Comparison of ENCODE assay signal across 17 cellular contexts in the genomic region with DNA sequence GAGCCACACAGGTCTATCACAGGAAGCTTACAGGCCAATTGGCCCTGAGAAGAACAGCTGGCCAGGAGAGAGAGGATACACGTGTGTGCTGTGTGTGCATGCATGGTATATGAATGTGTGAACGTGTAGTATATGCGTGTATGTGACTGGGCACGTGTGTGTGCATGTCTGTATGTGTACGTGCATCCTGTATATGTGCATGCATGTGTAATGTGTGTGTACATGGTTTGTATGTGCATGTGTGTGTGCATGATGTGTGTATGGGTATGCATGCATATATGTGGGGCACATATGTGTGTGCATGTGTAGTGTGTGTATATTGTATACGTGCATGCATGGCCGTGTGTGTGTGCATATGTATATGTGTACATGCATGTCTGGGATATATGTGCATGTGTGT. TPM values are rescaled to one million over a fixed set of nuclear protein-coding genes. Genes with fewer than 3 reads are reported as not detected.
DNase-seq lines count a peak whose midpoint lies in the region; ATAC-seq, FAIRE-seq and TF ChIP-seq lines count a peak whose summit lies in the region.
"Had no signal": no experiment of that assay in that cellular context is flagged by ENCODE, and none has a peak within 500 bp of the region (broad histone marks: within the 10 kb centered on the region; RNA-seq: fewer than 3 reads in every experiment).

No MANE protein-coding gene starts in this region.

- no peaks in the 10 kb centered on the region for H3K27me3 Mint-ChIP-seq in activated CD4-positive, alpha-beta T cell treated with anti-CD3 and anti-CD28 coated beads, Interleukin-2, amount 10 ng/mL, durations not matched to agents 7 days and 5 days
- H3K27me3 Mint-ChIP-seq: CD4-positive, CD25-positive, alpha-beta regulatory T cell had no signal

- H3K36me3 ChIP-seq in HepG2 (replicated peaks in 1 of 2; ENCODE audit: control insufficient read depth in 1 of 2, insufficient read depth in 2 of 2, low read length in 2 of 2) = no peaks in the 10 kb centered on the region
- H3K36me3 ChIP-seq in right lobe of liver = no peaks in the 10 kb centered on the region
- no peaks in the 10 kb centered on the region for H3K36me3 ChIP-seq in GM12878 (ENCODE audit: control insufficient read depth in 2 of 2, insufficient read depth in 2 of 2, low read length in 1 of 2)
- peaks cover 0 to 8% of the 10 kb centered on the region in 2 donors for H3K36me3 ChIP-seq in neuronal stem cell (replicated peaks in 1 of 2; ENCODE audit: control insufficient read depth in 2 of 2, insufficient read depth in 2 of 2, low read length in 2 of 2)

- TF ChIP-seq CTCF in HepG2 (CRISPR knock-in tag; IDR thresholded peaks at IDR 0.05) (no peak), right lobe of liver (IDR thresholded peaks at IDR 0.05) (no peak), GM12878 (IDR thresholded peaks at IDR 0.05 in 2 of 3, conservative IDR thresholded peaks at IDR 0.05 in 1 of 3; ENCODE audit: control insufficient read depth in 2 of 3, extremely low read depth in 1 of 3, insufficient read depth in 1 of 3, low read depth in 3 of 3, low read length in 3 of 3) (no peak)

- WGBS in HepG2 (ENCODE audit: low lambda C conversion rate) = 36% methylated on average over 7 of the region's 7 CpGs
- 68% methylated on average over 3 of the region's 7 CpGs for WGBS in right lobe of liver (ENCODE audit: insufficient coverage, low coverage, low lambda C conversion rate, missing lambda C conversion rate)
- 45% methylated on average over 7 of the region's 7 CpGs for WGBS in GM12878 (ENCODE audit: insufficient coverage, insufficient replicate concordance, low lambda C conversion rate, missing lambda C conversion rate)
- no CpG with 5 or more reads among the region's 7 CpGs for WGBS in neuronal stem cell (ENCODE audit: extremely low coverage in 2 of 2, insufficient read length in 2 of 2, insufficient replicate concordance in 1 of 2), 2 donors

- H3K4me2 ChIP-seq in HepG2 (ENCODE audit: low read depth, low read length) (no peak overlapping the region), GM12878 (ENCODE audit: control insufficient read depth, insufficient read depth) (no peak overlapping the region), neuronal stem cell (ENCODE audit: insufficient read depth, low read length, poor library complexity, severe bottlenecking) (no peak overlapping the region)
- H3K4me2 ChIP-seq: BLaER1 had no signal

- no peaks in the 10 kb centered on the region for H3K9me3 Mint-ChIP-seq in activated CD4-positive, alpha-beta T cell treated with anti-CD3 and anti-CD28 coated beads, Interleukin-2, amount 10 ng/mL, durations not matched to agents 7 days and 5 days

- SMC1A ChIA-PET in GM12878 (lab: Charles Lee; ENCODE audit: uncharacterized antibody, unreplicated experiment) = no interaction called here

- H3K36me3 Mint-ChIP-seq in activated CD4-positive, alpha-beta T cell treated with anti-CD3 and anti-CD28 coated beads, Interleukin-2, amount 10 ng/mL, durations not matched to agents 7 days and 5 days (ENCODE audit: low read depth) = no peaks in the 10 kb centered on the region
- H3K36me3 Mint-ChIP-seq: CD4-positive, CD25-positive, alpha-beta regulatory T cell had no signal

- no peak overlapping the region for H4K91ac ChIP-seq in neuronal stem cell (ENCODE audit: low read depth, low read length, poor library complexity)

- H3K4me3 Mint-ChIP-seq in activated CD4-positive, alpha-beta T cell treated with anti-CD3 and anti-CD28 coated beads, Interleukin-2, amount 10 ng/mL, durations not matched to agents 7 days and 5 days = no peak overlapping the region
- H3K4me3 Mint-ChIP-seq: CD4-positive, CD25-positive, alpha-beta regulatory T cell had no signal

- DNase-seq in HepG2 (ENCODE audit: low spot score) = no peak
- no peak for DNase-seq in right lobe of liver
- no peak for DNase-seq in GM12878 (ENCODE audit: low read depth, low spot score)
- no peak for DNase-seq in neuronal stem cell (ENCODE audit: low spot score)
- DNase-seq in activated CD4-positive, alpha-beta T cell treated with anti-CD3 and anti-CD28 coated beads, Interleukin-2, amount 10 ng/mL, durations not matched to agents 7 days and 5 days = no peak
- DNase-seq in D341Med (ENCODE audit: low spot score) = no peak
- DNase-seq: 8988T; AML-193; CD4-positive, CD25-positive, alpha-beta regulatory T cell; DMS 273 treated with DMSO at 0.1 percent for 48 hours had no signal

- H3K4me1 ChIP-seq in HepG2 (ENCODE audit: insufficient read depth, low read length) (no peaks in the 10 kb centered on the region), right lobe of liver (no peaks in the 10 kb centered on the region), GM12878 (ENCODE audit: control insufficient read depth, insufficient read depth, low read length) (peaks cover 4% of the 10 kb centered on the region; the same call in 1 of the 2 replicates), neuronal stem cell (ENCODE audit: control insufficient read depth in 2 of 2, insufficient read depth in 1 of 2, low read depth in 1 of 2, low read length in 2 of 2) (peaks cover 0 to 3% of the 10 kb centered on the region in 2 donors)

- in situ Hi-C loops in HepG2 (cut with HindIII; ENCODE audit: extremely low pct_ligation_motif_present, low pct_unique_long_range_greater_than_20kb) (no loop called here), GM12878 (cut with MboI) (no loop called here)

- H3K23ac ChIP-seq in neuronal stem cell (ENCODE audit: low read depth, low read length, poor library complexity) = peak overlapping the region; percentile 45

- no peak overlapping the region for H3K18ac ChIP-seq in neuronal stem cell (ENCODE audit: low read length)

- H2BK120ac ChIP-seq in neuronal stem cell (ENCODE audit: low read depth, low read length) = no peak overlapping the region

- no peak overlapping the region for H2BK12ac ChIP-seq in neuronal stem cell (ENCODE audit: low read length)

- no peak overlapping the region for H3K14ac ChIP-seq in neuronal stem cell (ENCODE audit: low read length)

- H3K9me3 ChIP-seq in HepG2 (ENCODE audit: low read length) (no peaks in the 10 kb centered on the region), right lobe of liver (no peaks in the 10 kb centered on the region), GM12878 (replicated peaks; ENCODE audit: control insufficient read depth, insufficient read depth, low read length) (no peaks in the 10 kb centered on the region), neuronal stem cell (replicated peaks in 1 of 2; ENCODE audit: control insufficient read depth in 2 of 2, insufficient read depth in 1 of 2, low read depth in 1 of 2, low read length in 2 of 2) (peaks cover 0 to 4% of the 10 kb centered on the region in 2 donors)
- H3K9me3 ChIP-seq: BLaER1 had no signal

- RAD21 ChIA-PET in GM12878 (lab: Charles Lee; ENCODE audit: unreplicated experiment) = no interaction called here

- ATAC-seq in HepG2 = no peak
- no peak for ATAC-seq in right lobe of liver
- ATAC-seq in GM12878 = no peak
- no peak for ATAC-seq in GM19023 (IDR thresholded peaks at IDR 0.05; ENCODE audit: unreplicated experiment)
- ATAC-seq: HCT116 had no signal

- no peak overlapping the region for H2BK5ac ChIP-seq in neuronal stem cell (ENCODE audit: low read length)

- H2BK15ac ChIP-seq in neuronal stem cell (ENCODE audit: low read length) = no peak overlapping the region

- BruUV-seq in HepG2 (replicated peaks; lab: Mats Ljungman, UMichigan) (no TSS peak), GM12878 (replicated peaks; lab: Mats Ljungman, UMichigan) (no TSS peak)

- POLR2A ChIA-PET in HepG2 (lab: Yijun Ruan, JAX) (no interaction called here), GM12878 (lab: Charles Lee) (no interaction called here)
- POLR2A ChIA-PET in activated CD4-positive, alpha-beta T cell treated with anti-CD3 and anti-CD28 coated beads, Interleukin-2, amount 10 ng/mL, durations not matched to agents 7 days and 5 days (lab: Charles Lee) = no interaction called here

- no peak overlapping the region for H3K27ac Mint-ChIP-seq in activated CD4-positive, alpha-beta T cell treated with anti-CD3 and anti-CD28 coated beads, Interleukin-2, amount 10 ng/mL, durations not matched to agents 7 days and 5 days
- H3K27ac Mint-ChIP-seq: CD4-positive, CD25-positive, alpha-beta regulatory T cell had no signal

- no peak for TF ChIP-seq POLR2A in HepG2 (IDR thresholded peaks at IDR 0.05; ENCODE audit: insufficient read depth in 1 of 2, low read depth in 2 of 2, low read length in 2 of 2)
- TF ChIP-seq POLR2A in right lobe of liver (IDR thresholded peaks at IDR 0.05) = no peak
- no peak for TF ChIP-seq POLR2A in GM12878 (IDR thresholded peaks at IDR 0.05; ENCODE audit: low read depth, low read length)

- peaks cover 3% of the 10 kb centered on the region; the same call in 1 of the 2 replicates for H4K20me1 ChIP-seq in HepG2 (ENCODE audit: insufficient read depth, low read length)
- H4K20me1 ChIP-seq in GM12878 (ENCODE audit: control insufficient read depth, insufficient read depth) = no peaks in the 10 kb centered on the region

- no peaks in the 10 kb centered on the region for H3K79me2 ChIP-seq in HepG2 (ENCODE audit: insufficient read depth, low read length)
- H3K79me2 ChIP-seq in GM12878 (ENCODE audit: control insufficient read depth, insufficient read depth, low read length) = no peaks in the 10 kb centered on the region

- H3K4me1 Mint-ChIP-seq in activated CD4-positive, alpha-beta T cell treated with anti-CD3 and anti-CD28 coated beads, Interleukin-2, amount 10 ng/mL, durations not matched to agents 7 days and 5 days = no peaks in the 10 kb centered on the region
- H3K4me1 Mint-ChIP-seq: CD4-positive, CD25-positive, alpha-beta regulatory T cell had no signal

- FAIRE-seq in HepG2 (lab: Jason Lieb, UNC) = no peak
- no peak for FAIRE-seq in GM12878 (lab: Jason Lieb, UNC)
- FAIRE-seq: GM12892, GM19239, H54 had no signal

- H2AFZ ChIP-seq in HepG2 (ENCODE audit: low read length) (no peak overlapping the region), GM12878 (ENCODE audit: control insufficient read depth, low read depth, low read length) (no peak overlapping the region), neuronal stem cell (ENCODE audit: low read length) (no peak overlapping the region)

- H2AK5ac ChIP-seq in neuronal stem cell (ENCODE audit: low read depth, low read length) = peak overlapping the region; percentile 14

- intact Hi-C loops in HepG2 (cut with micrococcal nuclease; ENCODE audit: unreplicated experiment) = no loop called here
- intact Hi-C loops in right lobe of liver (cut with DNase I) = no loop called here
- intact Hi-C loops in GM12878 (cut with micrococcal nuclease; ENCODE audit: unreplicated experiment) = no loop called here

- H3K4me3 ChIP-seq in HepG2 (replicated peaks in 1 of 3; ENCODE audit: insufficient read depth in 1 of 3, low read depth in 2 of 3, low read length in 3 of 3) = no peak overlapping the region
- no peak overlapping the region for H3K4me3 ChIP-seq in right lobe of liver
- no peak overlapping the region for H3K4me3 ChIP-seq in GM12878
- H3K4me3 ChIP-seq in neuronal stem cell (ENCODE audit: low read length in 2 of 2) = peak overlapping the region in 1 of 2 donors; percentile 41
- H3K4me3 ChIP-seq: BLaER1 had no signal

- CTCF ChIA-PET in HepG2 (lab: Yijun Ruan, JAX; ENCODE audit: low intra/inter-chr PET ratio, low total read pairs) (no interaction called here), GM12878 (lab: Yijun Ruan, JAX) (no interaction called here)
- CTCF ChIA-PET in activated CD4-positive, alpha-beta T cell treated with anti-CD3 and anti-CD28 coated beads, Interleukin-2, amount 10 ng/mL, durations not matched to agents 7 days and 5 days (lab: Charles Lee) = no interaction called here

- H3K4ac ChIP-seq in neuronal stem cell (ENCODE audit: low read length) = no peak overlapping the region

- H3K27me3 ChIP-seq in HepG2 (ENCODE audit: control insufficient read depth in 1 of 2, insufficient read depth in 2 of 2, low read length in 2 of 2) (peaks cover 21 to 64% of the 10 kb centered on the region in 2 experiments), right lobe of liver (no peaks in the 10 kb centered on the region), GM12878 (replicated peaks in 1 of 2; ENCODE audit: control insufficient read depth in 2 of 2, insufficient read depth in 2 of 2, low read length in 1 of 2) (no peaks in the 10 kb centered on the region; a peak in 1 of 4 replicates), neuronal stem cell (ENCODE audit: control insufficient read depth in 3 of 3, insufficient read depth in 3 of 3, low read depth in 1 of 3, low read length in 3 of 3) (peaks cover 0 to 11% (median 3%) of the 10 kb centered on the region in 3 experiments)
- H3K27me3 ChIP-seq: BLaER1 had no signal

- H4K8ac ChIP-seq in neuronal stem cell (ENCODE audit: low read depth, low read length) = peak overlapping the region; percentile 86

- TF ChIP-seq RAD21 in HepG2 (CRISPR knock-in tag; IDR thresholded peaks at IDR 0.05) (no peak), GM12878 (IDR thresholded peaks at IDR 0.05; ENCODE audit: insufficient read depth, low read depth, low read length) (no peak)

- TF ChIP-seq EP300 in HepG2 (IDR thresholded peaks at IDR 0.05; ENCODE audit: low read depth in 2 of 2, low read length in 2 of 2) (no peak), HepG2 (CRISPR knock-in tag; IDR thresholded peaks at IDR 0.05; ENCODE audit: borderline replicate concordance) (no peak), GM12878 (IDR thresholded peaks at IDR 0.05; ENCODE audit: borderline replicate concordance in 1 of 2, control insufficient read depth in 1 of 2, low read depth in 2 of 2, low read length in 2 of 2) (no peak)

- no peak overlapping the region for H3K27ac ChIP-seq in HepG2 (ENCODE audit: extremely low read length, insufficient read depth, low read length)
- H3K27ac ChIP-seq in right lobe of liver = no peak overlapping the region
- no peak overlapping the region for H3K27ac ChIP-seq in GM12878 (ENCODE audit: control insufficient read depth, insufficient read depth)
- no peak overlapping the region for H3K27ac ChIP-seq in neuronal stem cell (replicated peaks; ENCODE audit: low read length)
- H3K27ac ChIP-seq: BLaER1 had no signal

- H3K79me1 ChIP-seq in neuronal stem cell (ENCODE audit: low read depth, low read length) = no peaks in the 10 kb centered on the region

- H3K9ac ChIP-seq in HepG2 (ENCODE audit: insufficient read depth, low read depth, low read length) (no peak overlapping the region), GM12878 (ENCODE audit: control insufficient read depth, insufficient read depth, low read length) (no peak overlapping the region), neuronal stem cell (ENCODE audit: low read depth, low read length, poor library complexity) (no peak overlapping the region)
- H3K9ac ChIP-seq: BLaER1 had no signal

RNA-seq across cellular contexts. Expression of a gene that starts 57.0 kb away (rescaled TPM):
- not detected in 2 replicates for total RNA-seq in HepG2 (2016; rRNA removed; fragmentation: Illumina TruSeq; extraction: Trizol)
- total RNA-seq in HepG2 (2016; cell fraction: cytosol; rRNA removed; fragmentation: Illumina TruSeq; extraction: Trizol; ENCODE audit: low read depth) = not detected in 2 replicates
- not detected in 2 replicates for total RNA-seq in HepG2 (2016; cell fraction: insoluble cytoplasmic fraction; rRNA removed; fragmentation: Illumina TruSeq; extraction: Trizol)
- not detected in 2 replicates for total RNA-seq in HepG2 (2016; cell fraction: membrane; rRNA removed; fragmentation: Illumina TruSeq; extraction: Trizol)
- total RNA-seq in HepG2 (2016; cell fraction: nucleus; rRNA removed; fragmentation: Illumina TruSeq; extraction: Trizol) = not detected in 2 replicates
- not detected in 2 replicates for polyA plus RNA-seq in HepG2 (2011; rRNA removed)
- polyA plus RNA-seq in HepG2 (2011; cell fraction: cytosol; rRNA removed) = not detected in 2 replicates
- not detected in 2 replicates for polyA plus RNA-seq in HepG2 (2011; cell fraction: nucleus; rRNA removed)
- not detected in 2 replicates for polyA plus RNA-seq in HepG2 (2012)
- polyA plus RNA-seq in HepG2 (2016; cell fraction: cytosol; fragmentation: Illumina TruSeq; extraction: Trizol; ENCODE audit: low read depth) = not detected in 2 replicates
- polyA plus RNA-seq in HepG2 (2016; cell fraction: insoluble cytoplasmic fraction; fragmentation: Illumina TruSeq; extraction: Trizol; ENCODE audit: low read depth) = not detected in 2 replicates
- polyA plus RNA-seq in HepG2 (2016; cell fraction: membrane; fragmentation: Illumina TruSeq; extraction: Trizol; ENCODE audit: low read depth) = not detected in 2 replicates
- not detected in 2 replicates for polyA plus RNA-seq in HepG2 (2016; cell fraction: nucleus; fragmentation: Illumina TruSeq; extraction: Trizol; ENCODE audit: insufficient read depth, low read depth)
- polyA minus RNA-seq in HepG2 (2011; rRNA and poly(A)+ RNA removed; ENCODE audit: low replicate concordance) = not detected in 2 replicates
- polyA minus RNA-seq in HepG2 (2011; cell fraction: cytosol; rRNA and poly(A)+ RNA removed) = not detected in 2 replicates
- not detected in 2 replicates for polyA minus RNA-seq in HepG2 (2011; cell fraction: nucleus; rRNA and poly(A)+ RNA removed)
- 100 to 1,000 TPM in 1 of 6 experiments, 10 to 100 TPM in 5; 46.6 to 116 (median 77.3) TPM for total RNA-seq in right lobe of liver
- total RNA-seq in GM12878 (2013; cell fraction: nucleolus; rRNA removed) = not detected in 2 replicates
- not detected in 2 replicates for total RNA-seq in GM12878 (2014; rRNA removed)
- not detected in 2 replicates for total RNA-seq in GM12878 (2014; rRNA removed; fragmentation: Illumina TruSeq; extraction: Trizol)
- total RNA-seq in GM12878 (2021) = not detected in 2 replicates
- not detected for polyA plus RNA-seq in GM12878 (2011; ENCODE audit: low read depth)
- not detected in 2 replicates for polyA plus RNA-seq in GM12878 (2011; rRNA removed)
- not detected in 2 replicates for polyA plus RNA-seq in GM12878 (2011; cell fraction: cytosol; rRNA removed)
- polyA plus RNA-seq in GM12878 (2011; cell fraction: nucleus; rRNA removed) = not detected in 2 replicates
- polyA plus RNA-seq in GM12878 (2012) = not detected in 2 replicates
- polyA plus RNA-seq in GM12878 (2014; fragmentation: Illumina TruSeq; extraction: Trizol) = not detected in 2 replicates
- polyA plus RNA-seq in GM12878 (2014; fragmentation: Nextera tagmentation; extraction: Ambion mirVana) = not detected
- polyA plus RNA-seq in GM12878 (2014; rRNA removed) = not detected in 2 replicates
- polyA plus RNA-seq in GM12878 (2016; fragmentation: Nextera tagmentation; extraction: Ambion mirVana) = not detected
- not detected in 2 replicates for polyA minus RNA-seq in GM12878 (2011; rRNA and poly(A)+ RNA removed)
- polyA minus RNA-seq in GM12878 (2011; cell fraction: cytosol; rRNA and poly(A)+ RNA removed) = not detected in 2 replicates
- polyA minus RNA-seq in GM12878 (2011; cell fraction: nucleus; rRNA and poly(A)+ RNA removed) = not detected in 2 replicates
- polyA plus RNA-seq in neuronal stem cell (2013, experiment 1 of 2) = not detected
- not detected for polyA plus RNA-seq in neuronal stem cell (2013, experiment 2 of 2)
- not detected for total RNA-seq in activated CD4-positive, alpha-beta T cell treated with anti-CD3 and anti-CD28 coated beads, Interleukin-2, amount 10 ng/mL, durations not matched to agents 7 days and 5 days
- total RNA-seq: CD4-positive, CD25-positive, alpha-beta regulatory T cell; Daoy had no signal
- polyA plus RNA-seq: CD4-positive, CD25-positive, alpha-beta regulatory T cell had no signal

Comparison
In these comparisons a context has a peak if more than half of its experiments do, and no peak if none do; other contexts are left out.
1. RNA of a gene that starts 57.0 kb away (total RNA-seq): 46.6 to 116 TPM in right lobe of liver; not detected in HepG2, not detected in GM12878 and not detected in activated CD4-positive, alpha-beta T cell treated with anti-CD3 and anti-CD28 coated beads, Interleukin-2, amount 10 ng/mL, durations not matched to agents 7 days and 5 days; every median in the first group is over 10 times any median in the second.